24 cellular contexts compared by ENCODE assay signal in the genomic region with DNA sequence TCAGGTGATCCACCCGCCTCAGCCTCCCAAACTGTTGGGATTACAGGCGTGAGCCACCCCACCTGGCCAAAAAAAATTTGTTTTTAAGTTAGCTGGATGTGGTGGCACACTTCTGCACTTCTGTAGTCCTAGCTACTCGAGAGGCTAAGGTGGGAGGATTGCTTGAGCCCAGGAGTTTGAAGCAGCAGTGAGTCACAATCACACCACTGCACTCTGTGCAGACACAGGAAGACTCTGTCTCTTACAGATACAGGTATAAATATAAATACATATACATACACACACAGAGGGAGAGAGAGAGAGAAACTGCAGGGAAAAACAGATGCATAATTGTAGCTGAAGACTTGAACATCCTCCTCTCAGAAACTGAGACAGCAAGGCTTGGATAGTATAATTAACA.
"Had no signal": no experiment of that assay in that cellular context is flagged by ENCODE, and none has a peak within 500 bp of the region (broad histone marks: within the 10 kb centered on the region; RNA-seq: fewer than 3 reads in every experiment).

No MANE protein-coding gene starts in this region.

- H3K4me1 Mint-ChIP-seq: nephron, neural progenitor cell had no signal

- H3K4me3 Mint-ChIP-seq: mesothelial cell of epicardium; naive thymus-derived CD4-positive, alpha-beta T cell; nephron; neural progenitor cell; stimulated activated naive CD8-positive, alpha-beta T cell treated with anti-CD3 and anti-CD28 coated beads, Interleukin-15, amount 100 ng/mL, for 72 hours; type B pancreatic cell had no signal

- H3K36me3 Mint-ChIP-seq: mesothelial cell of epicardium, neural progenitor cell, type B pancreatic cell had no signal

- H3K27me3 Mint-ChIP-seq: progenitor cell of endocrine pancreas; stimulated activated naive CD8-positive, alpha-beta T cell treated with anti-CD3 and anti-CD28 coated beads, Interleukin-15, amount 100 ng/mL, for 72 hours; type B pancreatic cell had no signal

- H3K4me2 ChIP-seq: neural progenitor cell, smooth muscle cell had no signal

- H3K4me3 ChIP-seq: gastrocnemius medialis, lung, neural progenitor cell, right atrium auricular region, smooth muscle cell, thyroid gland had no signal

- ATAC-seq: gastrocnemius medialis; left lobe of liver; naive thymus-derived CD4-positive, alpha-beta T cell; sciatic nerve; stimulated activated naive CD8-positive, alpha-beta T cell treated with anti-CD3 and anti-CD28 coated beads, Interleukin-15, amount 100 ng/mL, for 72 hours had no signal

- H3K27me3 ChIP-seq: gastrocnemius medialis, neural progenitor cell, right atrium auricular region, thyroid gland had no signal

- H2AFZ ChIP-seq: neural progenitor cell, parathyroid adenoma had no signal

- H3K9ac ChIP-seq: neural progenitor cell, parathyroid adenoma had no signal

- DNase-seq: cortex of kidney; effector memory CD4-positive, alpha-beta T cell; gastrocnemius medialis; head of caudate nucleus; mesenchymal stem cell; naive thymus-derived CD4-positive, alpha-beta T cell; stimulated activated CD4-positive, alpha-beta T cell treated with anti-CD3 and anti-CD28 coated beads, Interleukin-12 subunit alpha, Interleukin-12 subunit beta, amount 100 ng/mL, for 4 hours; stimulated activated CD4-positive, alpha-beta T cell treated with anti-CD3 and anti-CD28 coated beads, Interleukin-1b, Interleukin-23, amount 100 ng/mL, for 48 hours; stimulated activated CD4-positive, alpha-beta T cell treated with anti-CD3 and anti-CD28 coated beads, Interleukin-4, amount 100 ng/mL, for 1 hour; stimulated activated CD8-positive, alpha-beta memory T cell treated with anti-CD3 and anti-CD28 coated beads, Interleukin-4, amount 100 ng/mL, for 48 hours; stimulated activated naive CD4-positive, alpha-beta T cell; stimulated activated naive CD8-positive, alpha-beta T cell treated with anti-CD3 and anti-CD28 coated beads, Interleukin-15, amount 100 ng/mL, for 72 hours; thyroid gland had no signal

- H3K27ac ChIP-seq: gastrocnemius medialis, neural progenitor cell, parathyroid adenoma, right atrium auricular region, thyroid gland had no signal

- H3K9me3 ChIP-seq: gastrocnemius medialis, right atrium auricular region, thyroid gland had no signal

- H3K27ac Mint-ChIP-seq: mesothelial cell of epicardium; naive thymus-derived CD4-positive, alpha-beta T cell; nephron; neural progenitor cell; progenitor cell of endocrine pancreas; stimulated activated naive CD8-positive, alpha-beta T cell treated with anti-CD3 and anti-CD28 coated beads, Interleukin-15, amount 100 ng/mL, for 72 hours; type B pancreatic cell had no signal

- H3K79me2 ChIP-seq: parathyroid adenoma had no signal

- H3K36me3 ChIP-seq: gastrocnemius medialis, neural progenitor cell, right atrium auricular region, thyroid gland had no signal

- H3K4me1 ChIP-seq: parathyroid adenoma, right atrium auricular region, thyroid gland had no signal
